In genomic region chr12:110739488-110739887, GRCh38 we compare ENCODE assay signal across 9 cellular contexts. TPM values are rescaled to one million over a fixed set of nuclear protein-coding genes. Genes with fewer than 3 reads are reported as not detected.
A peak's percentile ranks its signal among the peaks of the same experiment; 100 is the strongest.
DNase-seq lines count a peak whose midpoint lies in the region; ATAC-seq and TF ChIP-seq lines count a peak whose summit lies in the region.
"Had no signal": no experiment of that assay in that cellular context is flagged by ENCODE, and none has a peak within 500 bp of the region (broad histone marks: within the 10 kb centered on the region; RNA-seq: fewer than 3 reads in every experiment).

No MANE protein-coding gene starts in this region.

- 33% methylated on average over 1 of the region's 1 CpG for WGBS in esophagus muscularis mucosa

- CTCF ChIA-PET in activated CD4-positive, alpha-beta T cell treated with anti-CD3 and anti-CD28 coated beads for 36 hours (lab: Charles Lee): interaction anchor here (0.6 to 1.7 kb wide), 2 partner anchors 10 to 288 kb away, joined by 3 to 9 read pairs; no protein-coding TSS in a partner anchor
- CTCF ChIA-PET in PC-9 (lab: Charles Lee): no interaction called here

- peaks cover 55% of the 10 kb centered on the region for H3K36me3 Mint-ChIP-seq in activated CD4-positive, alpha-beta T cell treated with anti-CD3 and anti-CD28 coated beads for 36 hours (ENCODE audit: low read depth)

- H3K36me3 ChIP-seq in PC-9 (ENCODE audit: low read depth) (peaks cover 17% of the 10 kb centered on the region), esophagus muscularis mucosa (peaks cover 0 to 12% (median 5%) of the 10 kb centered on the region in 4 donors), skeletal muscle tissue (ENCODE audit: control insufficient read depth in 3 of 3, insufficient read depth in 3 of 3, low read length in 3 of 3) (no peaks in the 10 kb centered on the region), SJCRH30 (peaks cover 38% of the 10 kb centered on the region)

- peak overlapping the region; percentile 77 for H3K27ac Mint-ChIP-seq in activated CD4-positive, alpha-beta T cell treated with anti-CD3 and anti-CD28 coated beads for 36 hours

- H2AFZ ChIP-seq in PC-9: no peak overlapping the region

- TF ChIP-seq EP300 in esophagus muscularis mucosa (IDR thresholded peaks at IDR 0.05): no peak

- H4K20me1 ChIP-seq in PC-9 (ENCODE audit: insufficient read depth): peaks cover 74% of the 10 kb centered on the region

- TF ChIP-seq CTCF in PC-9 (conservative IDR thresholded peaks at IDR 0.05) (no peak), esophagus muscularis mucosa (IDR thresholded peaks at IDR 0.05) (no peak)

- no peaks in the 10 kb centered on the region for H3K9me2 ChIP-seq in PC-9 (ENCODE audit: insufficient read depth)

- no peak for DNase-seq in activated CD4-positive, alpha-beta T cell treated with anti-CD3 and anti-CD28 coated beads for 36 hours
- no peak for DNase-seq in activated CD4-positive, alpha-beta T cell treated with anti-CD3 and anti-CD28 coated beads, Interleukin-2, amount 50 U/mL, for 4 hours
- no peak for DNase-seq in PC-9
- no peak for DNase-seq in esophagus muscularis mucosa (ENCODE audit: extremely low spot score)
- no peak for DNase-seq in SJCRH30

- TF ChIP-seq POLR2A in esophagus muscularis mucosa (IDR thresholded peaks at IDR 0.05; ENCODE audit: low read depth): no peak

- peak overlapping the region; percentile 98 for H3K4me3 Mint-ChIP-seq in activated CD4-positive, alpha-beta T cell treated with anti-CD3 and anti-CD28 coated beads for 36 hours

- H3K9me3 Mint-ChIP-seq in activated CD4-positive, alpha-beta T cell treated with anti-CD3 and anti-CD28 coated beads for 36 hours (ENCODE audit: low read depth): no peaks in the 10 kb centered on the region

- peak overlapping the region; percentile 16; the same call in 1 of the 2 replicates for H3K4me3 ChIP-seq in PC-9
- peak overlapping the region; percentile 10 to 100 (median 88) for H3K4me3 ChIP-seq in esophagus muscularis mucosa
- peak overlapping the region in 1 of 3 donors; percentile 41 for H3K4me3 ChIP-seq in skeletal muscle tissue (ENCODE audit: low read length in 3 of 3)
- no peak overlapping the region for H3K4me3 ChIP-seq in SJCRH30

- peak overlapping the region; percentile 85 for H3K4me2 ChIP-seq in PC-9

- no TSS peak for BruUV-seq in PC-9 (replicated peaks; lab: Mats Ljungman, UMichigan)

- no peak overlapping the region for H3K27ac ChIP-seq in PC-9
- no peak overlapping the region for H3K27ac ChIP-seq in esophagus muscularis mucosa (replicated peaks in 1 of 4)
- H3K27ac ChIP-seq in skeletal muscle tissue (ENCODE audit: low read depth, low read length): no peak overlapping the region
- H3K27ac ChIP-seq in SJCRH30: no peak overlapping the region
- H3K27ac ChIP-seq: neutrophil had no signal

- H3K4me1 ChIP-seq in PC-9 (replicated peaks; ENCODE audit: insufficient read depth) (peaks cover 44% of the 10 kb centered on the region), esophagus muscularis mucosa (peaks cover 52 to 82% (median 68%) of the 10 kb centered on the region in 4 donors), skeletal muscle tissue (ENCODE audit: control insufficient read depth in 3 of 3, insufficient read depth in 3 of 3, low read length in 3 of 3) (peaks cover 33 to 44% (median 37%) of the 10 kb centered on the region in 3 donors), SJCRH30 (peaks cover 6% of the 10 kb centered on the region; the same call in 1 of the 2 replicates)

- no peak for ATAC-seq in activated CD4-positive, alpha-beta T cell treated with anti-CD3 and anti-CD28 coated beads for 36 hours
- ATAC-seq in HG02981 (IDR thresholded peaks at IDR 0.05; ENCODE audit: unreplicated experiment) (no peak), HG03196 (IDR thresholded peaks at IDR 0.05; ENCODE audit: unreplicated experiment) (no peak)

- peak overlapping the region in 2 of 3 donors; percentile 2 to 28 for H3K9ac ChIP-seq in skeletal muscle tissue (ENCODE audit: low read depth in 1 of 3, low read length in 3 of 3)

- H3F3A ChIP-seq in PC-9 (ENCODE audit: insufficient read depth, low read depth): peaks cover 13% of the 10 kb centered on the region; the same call in 1 of the 2 replicates

- intact Hi-C loops in activated CD4-positive, alpha-beta T cell treated with anti-CD3 and anti-CD28 coated beads for 36 hours (cut with DNase I, micrococcal nuclease): no loop called here
- intact Hi-C loops in PC-9 (cut with micrococcal nuclease; ENCODE audit: unreplicated experiment): no loop called here
- intact Hi-C loops in esophagus muscularis mucosa (cut with DNase I): no loop called here

- peaks cover 58% of the 10 kb centered on the region for H3K4me1 Mint-ChIP-seq in activated CD4-positive, alpha-beta T cell treated with anti-CD3 and anti-CD28 coated beads for 36 hours

- no peaks in the 10 kb centered on the region for H3K9me3 ChIP-seq in PC-9 (ENCODE audit: insufficient read depth, low read depth)
- no peaks in the 10 kb centered on the region for H3K9me3 ChIP-seq in esophagus muscularis mucosa
- H3K9me3 ChIP-seq in skeletal muscle tissue (ENCODE audit: control insufficient read depth in 3 of 3, low read length in 3 of 3): no peaks in the 10 kb centered on the region
- no peaks in the 10 kb centered on the region for H3K9me3 ChIP-seq in SJCRH30 (replicated peaks)
- H3K9me3 ChIP-seq: neutrophil had no signal

- POLR2A ChIA-PET in activated CD4-positive, alpha-beta T cell treated with anti-CD3 and anti-CD28 coated beads for 36 hours (lab: Charles Lee): interaction anchor here (0.8 to 2.6 kb wide), 5 partner anchors 8 to 271 kb away, joined by 3 to 14 read pairs (median 4); partner anchors contain the start of gene FAM216A
- POLR2A ChIA-PET in PC-9 (lab: Charles Lee; ENCODE audit: unreplicated experiment): no interaction called here

- H3K27me3 ChIP-seq in PC-9 (ENCODE audit: insufficient read depth, low read depth): no peaks in the 10 kb centered on the region
- H3K27me3 ChIP-seq in esophagus muscularis mucosa: no peaks in the 10 kb centered on the region
- no peaks in the 10 kb centered on the region for H3K27me3 ChIP-seq in skeletal muscle tissue (ENCODE audit: control insufficient read depth in 3 of 3, insufficient read depth in 3 of 3, low read length in 3 of 3)
- H3K27me3 ChIP-seq in SJCRH30: no peaks in the 10 kb centered on the region
- H3K27me3 ChIP-seq: neutrophil had no signal

- H3K27me3 Mint-ChIP-seq in activated CD4-positive, alpha-beta T cell treated with anti-CD3 and anti-CD28 coated beads for 36 hours: no peaks in the 10 kb centered on the region

- H3K79me2 ChIP-seq in PC-9 (ENCODE audit: low read depth): peaks cover 86% of the 10 kb centered on the region

RNA-seq across cellular contexts. Expression of gene PPP1CC, which starts 3.2 kb away (rescaled TPM):
- total RNA-seq in activated CD4-positive, alpha-beta T cell treated with anti-CD3 and anti-CD28 coated beads for 36 hours: 100 to 1,000 TPM; 201 to 283 TPM
- total RNA-seq in PC-9 (2021) (149 and 170 TPM in 2 replicates), esophagus muscularis mucosa (100 to 1,000 TPM in 3 of 4 donors, 10 to 100 TPM in 1; 92.2 to 120 (median 101) TPM), skeletal muscle tissue (103 TPM)
- 202 and 218 TPM in 2 replicates for total RNA-seq in SJCRH30 (2014; rRNA removed; shearing (Covaris generic))

RNA-seq across cellular contexts. Expression of gene HVCN1, which starts 50.6 kb away (rescaled TPM):
- 1 to 10 TPM; 4.4 to 4.7 TPM for total RNA-seq in activated CD4-positive, alpha-beta T cell treated with anti-CD3 and anti-CD28 coated beads for 36 hours
- 3.4 and 3.6 TPM in 2 replicates for total RNA-seq in PC-9 (2021)
- total RNA-seq in esophagus muscularis mucosa: 1 to 10 TPM; 5.4 to 8.9 (median 7.1) TPM
- 5.2 TPM for total RNA-seq in skeletal muscle tissue
- 2.7 and 2.8 TPM in 2 replicates for total RNA-seq in SJCRH30 (2014; rRNA removed; shearing (Covaris generic))
